8 cellular contexts compared by ENCODE assay signal in genomic region chr9:120892748-120893584, GRCh38. TPM values are rescaled to one million over a fixed set of nuclear protein-coding genes. Genes with fewer than 3 reads are reported as not detected.
DNase-seq lines count a peak whose midpoint lies in the region; ATAC-seq and TF ChIP-seq lines count a peak whose summit lies in the region.

No MANE protein-coding gene starts in this region.

- H3K27me3 ChIP-seq in esophagus (ENCODE audit: control insufficient read depth in 1 of 2, insufficient read depth in 2 of 2, low read length in 2 of 2): no peaks in the 10 kb centered on the region

- no peak for TF ChIP-seq CTCF in activated B cell treated with CpG ODN at 0.5 μM for 24 hours (IDR thresholded peaks at IDR 0.05)

- intact Hi-C loops in activated B cell treated with CpG ODN at 0.5 μM for 24 hours (cut with micrococcal nuclease): loop anchor here (1.0 kb wide), 8 partner anchors 16 to 179 kb away; partner anchors contain the start of genes PHF19 and TRAF1

- H3K36me3 ChIP-seq in esophagus (ENCODE audit: control insufficient read depth in 2 of 2, insufficient read depth in 2 of 2, low read length in 1 of 2): no peaks in the 10 kb centered on the region

- peak overlapping the region; percentile 90 for H3K27ac Mint-ChIP-seq in activated B cell treated with CpG ODN at 0.5 μM for 24 hours

- POLR2A ChIA-PET in activated B cell treated with CpG ODN at 0.5 μM for 24 hours (lab: Charles Lee): interaction anchor here (0.6 to 12.1 kb wide), 17 partner anchors 9 to 1335 kb away, joined by 3 to 179 read pairs (median 5); partner anchors contain the start of genes FBXW2, PHF19, RAB14 and TRAF1

- H3K4me3 ChIP-seq in esophagus (ENCODE audit: low read depth in 1 of 2, low read length in 2 of 2): no peak overlapping the region

- ATAC-seq in HG02642 (IDR thresholded peaks at IDR 0.05; ENCODE audit: poor library complexity, unreplicated experiment) (peak; percentile 66), activated B cell treated with CpG ODN at 0.5 μM for 24 hours (ENCODE audit: low read depth) (peak; percentile 82)
- ATAC-seq in stimulated activated naive CD8-positive, alpha-beta T cell treated with anti-CD3 and anti-CD28 coated beads, Interleukin-15, Interleukin-2, amounts not matched to agents 100 U/mL and 50 U/mL, for 24 hours: peak; percentile 55

- DNase-seq in MV-4-11 (lab: John Stamatoyannopoulos, UW): peak; percentile 96
- DNase-seq in activated B cell treated with CpG ODN at 0.5 μM for 24 hours: no peak
- peak; percentile 60 for DNase-seq in stimulated activated naive CD8-positive, alpha-beta T cell treated with anti-CD3 and anti-CD28 coated beads, Interleukin-15, Interleukin-2, amounts not matched to agents 100 U/mL and 50 U/mL, for 24 hours
- DNase-seq in amygdala (lab: John Stamatoyannopoulos, UW): no peak
- DNase-seq in islet precursor cell: no peak

- H3K27ac ChIP-seq in esophagus (ENCODE audit: low read depth in 2 of 2, low read length in 1 of 2): peak overlapping the region; percentile 61 to 82

- 74 to 81% methylated on average over 5 of the region's 5 CpGs for WGBS in esophagus, 2 donors

- peak; percentile 3 for TF ChIP-seq POLR2A in GM18526 (IDR thresholded peaks at IDR 0.05; ENCODE audit: extremely low read depth, insufficient read length)

- H3K9me3 ChIP-seq in esophagus (ENCODE audit: control insufficient read depth in 2 of 2, insufficient read depth in 1 of 2, low read depth in 1 of 2, low read length in 1 of 2): no peaks in the 10 kb centered on the region

- CTCF ChIA-PET in activated B cell treated with CpG ODN at 0.5 μM for 24 hours (lab: Charles Lee): interaction anchor here (0.8 to 2.0 kb wide), 5 partner anchors 11 to 51 kb away, joined by 3 to 7 read pairs (median 3); partner anchors contain the start of gene TRAF1

- peaks cover 60% of the 10 kb centered on the region for H3K4me1 Mint-ChIP-seq in activated B cell treated with CpG ODN at 0.5 μM for 24 hours

- H3K4me3 Mint-ChIP-seq in activated B cell treated with CpG ODN at 0.5 μM for 24 hours: peak overlapping the region; percentile 61

- H3K4me1 ChIP-seq in esophagus (ENCODE audit: control insufficient read depth in 2 of 2, insufficient read depth in 2 of 2, low read length in 1 of 2): peaks cover 3 to 5% of the 10 kb centered on the region in 2 donors

- no peaks in the 10 kb centered on the region for H3K27me3 Mint-ChIP-seq in activated B cell treated with CpG ODN at 0.5 μM for 24 hours

- no peaks in the 10 kb centered on the region for H3K36me3 Mint-ChIP-seq in activated B cell treated with CpG ODN at 0.5 μM for 24 hours (ENCODE audit: low read depth)

- H3K9me3 Mint-ChIP-seq in activated B cell treated with CpG ODN at 0.5 μM for 24 hours: no peaks in the 10 kb centered on the region

RNA-seq across cellular contexts. Expression of gene PHF19, which starts 16.0 kb away (rescaled TPM):
- 50.2 and 55.3 TPM in 2 replicates for total RNA-seq in activated B cell treated with CpG ODN at 0.5 μM for 24 hours
- 10 to 100 TPM; 22.3 to 28.8 TPM for polyA plus RNA-seq in esophagus

RNA-seq across cellular contexts. Expression of gene TRAF1, which starts 33.6 kb away (rescaled TPM):
- total RNA-seq in activated B cell treated with CpG ODN at 0.5 μM for 24 hours: 115 and 130 TPM in 2 replicates
- polyA plus RNA-seq in esophagus: 1 to 10 TPM; 2.7 to 6.1 TPM

RNA-seq across cellular contexts. Expression of gene PSMD5, which starts 50.2 kb away (rescaled TPM):
- total RNA-seq in activated B cell treated with CpG ODN at 0.5 μM for 24 hours: 34.8 and 38.9 TPM in 2 replicates
- polyA plus RNA-seq in esophagus: 10 to 100 TPM; 12.1 to 15.8 TPM

Comparison
In these comparisons a context has a peak if more than half of its experiments do, and no peak if none do; other contexts are left out.
1. DNase-seq: peak in MV-4-11 (single experiment) and stimulated activated naive CD8-positive, alpha-beta T cell treated with anti-CD3 and anti-CD28 coated beads, Interleukin-15, Interleukin-2, amounts not matched to agents 100 U/mL and 50 U/mL, for 24 hours (single experiment); none in activated B cell treated with CpG ODN at 0.5 μM for 24 hours (single experiment), amygdala (0 of 56) and islet precursor cell (single experiment).
2. Peak in every context shown above with its lines, with median percentiles within 50 percentile points of each other: ATAC-seq.